23 cellular contexts compared by ENCODE assay signal in the genomic region with DNA sequence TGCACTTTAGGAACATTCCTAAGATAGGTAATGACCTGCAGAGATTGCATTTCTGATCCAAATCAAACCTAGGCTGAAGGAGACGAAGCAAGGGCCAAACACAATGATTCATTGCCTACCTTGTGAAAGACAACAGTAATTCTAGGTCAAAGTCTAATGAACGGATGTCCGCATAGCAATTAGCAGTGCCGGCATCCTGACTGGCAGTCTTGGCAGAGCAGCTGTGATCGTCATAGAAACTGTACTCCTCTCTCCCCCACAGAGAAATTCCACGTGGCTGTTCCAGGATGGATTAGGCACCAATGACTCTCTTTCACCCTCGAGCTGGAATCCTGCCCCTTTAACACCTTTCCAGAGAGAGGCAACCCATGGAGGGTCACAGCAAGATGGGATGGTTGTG. TPM values are rescaled to one million over a fixed set of nuclear protein-coding genes. Genes with fewer than 3 reads are reported as not detected.
DNase-seq lines count a peak whose midpoint lies in the region; FAIRE-seq and TF ChIP-seq lines count a peak whose summit lies in the region.
"Had no signal": no experiment of that assay in that cellular context is flagged by ENCODE, and none has a peak within 500 bp of the region (broad histone marks: within the 10 kb centered on the region; RNA-seq: fewer than 3 reads in every experiment).

No MANE protein-coding gene starts in this region.

- H3K36me3 Mint-ChIP-seq in MCF 10A (ENCODE audit: insufficient read depth, unreplicated experiment) (no peaks in the 10 kb centered on the region), astrocyte (ENCODE audit: low read depth, unreplicated experiment) (no peaks in the 10 kb centered on the region)
- H3K36me3 Mint-ChIP-seq in CD4-positive, alpha-beta memory T cell: no peaks in the 10 kb centered on the region
- H3K36me3 Mint-ChIP-seq: mesothelial cell of epicardium, neural progenitor cell had no signal

- peak overlapping the region; percentile 5 for H3K4me2 ChIP-seq in astrocyte (ENCODE audit: low read length)
- H3K4me2 ChIP-seq: neural progenitor cell had no signal

- H3K9me3 ChIP-seq in breast epithelium: no peaks in the 10 kb centered on the region
- no peaks in the 10 kb centered on the region for H3K9me3 ChIP-seq in astrocyte (ENCODE audit: insufficient read depth, low read depth, low read length)
- no peaks in the 10 kb centered on the region for H3K9me3 ChIP-seq in CD4-positive, alpha-beta memory T cell (ENCODE audit: control insufficient read depth in 1 of 2, low read length in 2 of 2)
- H3K9me3 ChIP-seq: esophagus muscularis mucosa, HAP-1 had no signal

- H3K27me3 ChIP-seq in breast epithelium: no peaks in the 10 kb centered on the region
- H3K27me3 ChIP-seq in astrocyte (ENCODE audit: insufficient read depth, low read length): peaks cover 7% of the 10 kb centered on the region
- H3K27me3 ChIP-seq in CD4-positive, alpha-beta memory T cell (ENCODE audit: insufficient read depth, low read length): no peaks in the 10 kb centered on the region
- H3K27me3 ChIP-seq: neural progenitor cell had no signal

- no peak for TF ChIP-seq POLR2A in breast epithelium (IDR thresholded peaks at IDR 0.05)

- H3K27ac ChIP-seq in breast epithelium (peak overlapping the region in 1 of 2 donors; percentile 9), astrocyte (ENCODE audit: low read depth, low read length) (no peak overlapping the region)
- H3K27ac ChIP-seq in CD4-positive, alpha-beta memory T cell (ENCODE audit: low read depth, low read length): no peak overlapping the region
- H3K27ac ChIP-seq: C4-2B, esophagus muscularis mucosa, neural progenitor cell had no signal

- BruUV-seq in MCF 10A (replicated peaks; lab: Mats Ljungman, UMichigan): no TSS peak

- no peaks in the 10 kb centered on the region for H3K79me2 ChIP-seq in astrocyte (ENCODE audit: insufficient read depth, low read length)

- H3K9me3 Mint-ChIP-seq in MCF 10A (ENCODE audit: unreplicated experiment) (no peaks in the 10 kb centered on the region), astrocyte (ENCODE audit: unreplicated experiment) (peaks cover 2% of the 10 kb centered on the region)
- H3K9me3 Mint-ChIP-seq in CD4-positive, alpha-beta memory T cell: no peaks in the 10 kb centered on the region
- H3K9me3 Mint-ChIP-seq: activated CD4-positive, alpha-beta T cell treated with anti-CD3 and anti-CD28 coated beads, Interleukin-2, amount 10 ng/mL, durations not matched to agents 24 days and 14 days; mesothelial cell of epicardium; neural progenitor cell had no signal

- H3K4me1 ChIP-seq in breast epithelium (no peaks in the 10 kb centered on the region), astrocyte (ENCODE audit: insufficient read depth, low read length) (no peaks in the 10 kb centered on the region)
- H3K4me1 ChIP-seq in CD4-positive, alpha-beta memory T cell (ENCODE audit: insufficient read depth, low read length): no peaks in the 10 kb centered on the region
- H3K4me1 ChIP-seq: esophagus muscularis mucosa, HAP-1, neural progenitor cell had no signal

- H3K4me3 Mint-ChIP-seq in MCF 10A (ENCODE audit: unreplicated experiment) (no peak overlapping the region), astrocyte (ENCODE audit: unreplicated experiment) (no peak overlapping the region)
- no peak overlapping the region for H3K4me3 Mint-ChIP-seq in CD4-positive, alpha-beta memory T cell
- H3K4me3 Mint-ChIP-seq: activated CD4-positive, alpha-beta T cell treated with anti-CD3 and anti-CD28 coated beads, Interleukin-2, amount 10 ng/mL, durations not matched to agents 24 days and 14 days; mesothelial cell of epicardium; neural progenitor cell had no signal

- H3K27me3 Mint-ChIP-seq in MCF 10A (ENCODE audit: insufficient read depth, unreplicated experiment) (no peaks in the 10 kb centered on the region), astrocyte (ENCODE audit: low read depth, unreplicated experiment) (peaks cover 4% of the 10 kb centered on the region)
- H3K27me3 Mint-ChIP-seq in CD4-positive, alpha-beta memory T cell: no peaks in the 10 kb centered on the region

- H4K20me1 ChIP-seq in astrocyte (ENCODE audit: insufficient read depth, low read length): no peaks in the 10 kb centered on the region

- DNase-seq in MCF 10A (ENCODE audit: unreplicated experiment): peak; percentile 78
- DNase-seq in breast epithelium (ENCODE audit: low spot score in 2 of 2): no peak
- no peak for DNase-seq in astrocyte (ENCODE audit: low read depth)
- DNase-seq in kidney glomerular epithelial cell (lab: John Stamatoyannopoulos, UW): peak; percentile 37
- peak; percentile 24 for DNase-seq in superior temporal gyrus (ENCODE audit: extremely low spot score)
- DNase-seq in RPMI8226: no peak
- DNase-seq in CD4-positive, alpha-beta memory T cell: no peak
- DNase-seq in HTR-8/SVneo (ENCODE audit: insufficient read length, low spot score): no peak
- DNase-seq: activated CD4-positive, alpha-beta T cell treated with anti-CD3 and anti-CD28 coated beads, Interleukin-2, amount 10 ng/mL, durations not matched to agents 24 days and 14 days; activated naive CD4-positive, alpha-beta T cell; cortex of kidney; DMS79 treated with DMSO at 0.1 percent for 48 hours; Karpas-422; OCI-M1; right cardiac atrium; stimulated activated CD4-positive, alpha-beta T cell treated with anti-CD3 and anti-CD28 coated beads, Interleukin-2, amount 100 ng/mL, for 24 hours had no signal

- no peak overlapping the region for H3K4me3 ChIP-seq in breast epithelium
- no peak overlapping the region for H3K4me3 ChIP-seq in astrocyte (ENCODE audit: insufficient read depth, low read depth, low read length)
- H3K4me3 ChIP-seq in CD4-positive, alpha-beta memory T cell (ENCODE audit: low read length in 2 of 2): no peak overlapping the region
- H3K4me3 ChIP-seq: esophagus muscularis mucosa, HAP-1, neural progenitor cell had no signal

- TF ChIP-seq CTCF in MCF 10A (IDR thresholded peaks at IDR 0.05; ENCODE audit: unreplicated experiment) (no peak), breast epithelium (IDR thresholded peaks at IDR 0.05) (no peak), astrocyte (IDR thresholded peaks at IDR 0.05; ENCODE audit: insufficient read depth, low read depth, low read length) (no peak)

- no peak for FAIRE-seq in astrocyte (lab: Jason Lieb, UNC)
- FAIRE-seq in HTR-8/SVneo (lab: Jason Lieb, UNC): no peak
- FAIRE-seq: islet of Langerhans, urothelium cell line had no signal

- H3K27ac Mint-ChIP-seq in MCF 10A (ENCODE audit: low read depth, unreplicated experiment) (peak overlapping the region; percentile 0), astrocyte (ENCODE audit: unreplicated experiment) (no peak overlapping the region)
- no peak overlapping the region for H3K27ac Mint-ChIP-seq in CD4-positive, alpha-beta memory T cell
- H3K27ac Mint-ChIP-seq: activated CD4-positive, alpha-beta T cell treated with anti-CD3 and anti-CD28 coated beads, Interleukin-2, amount 10 ng/mL, durations not matched to agents 24 days and 14 days; mesothelial cell of epicardium; neural progenitor cell had no signal

- CTCF ChIA-PET in MCF 10A (lab: Yijun Ruan, JAX): interaction anchor here (0.7 to 3.0 kb wide), 6 partner anchors 16 to 289 kb away, joined by 3 to 9 read pairs (median 4); no protein-coding TSS in a partner anchor
- CTCF ChIA-PET in CD4-positive, alpha-beta memory T cell (lab: Charles Lee; ENCODE audit: partially characterized antibody): no interaction called here

- H3K36me3 ChIP-seq in breast epithelium: no peaks in the 10 kb centered on the region
- H3K36me3 ChIP-seq in astrocyte (ENCODE audit: insufficient read depth, low read length): no peaks in the 10 kb centered on the region
- H3K36me3 ChIP-seq in CD4-positive, alpha-beta memory T cell (ENCODE audit: insufficient read depth, low read length): no peaks in the 10 kb centered on the region
- H3K36me3 ChIP-seq: esophagus muscularis mucosa, HAP-1, neural progenitor cell had no signal

- H3K9ac ChIP-seq in astrocyte (ENCODE audit: low read length): no peak overlapping the region
- H3K9ac ChIP-seq: neural progenitor cell had no signal

- intact Hi-C loops in MCF 10A (cut with micrococcal nuclease): no loop called here
- intact Hi-C loops in breast epithelium (cut with DNase I; ENCODE audit: low total_unique reads): no loop called here
- intact Hi-C loops in CD4-positive, alpha-beta memory T cell (cut with micrococcal nuclease): no loop called here

- no peak overlapping the region for H2AFZ ChIP-seq in astrocyte (ENCODE audit: low read depth, low read length)
- H2AFZ ChIP-seq: neural progenitor cell had no signal

- H3K4me1 Mint-ChIP-seq in MCF 10A (ENCODE audit: insufficient read depth, unreplicated experiment): peaks cover 32% of the 10 kb centered on the region
- peaks cover 11% of the 10 kb centered on the region for H3K4me1 Mint-ChIP-seq in astrocyte (ENCODE audit: low read depth, unreplicated experiment)
- no peaks in the 10 kb centered on the region for H3K4me1 Mint-ChIP-seq in CD4-positive, alpha-beta memory T cell
- H3K4me1 Mint-ChIP-seq: activated CD4-positive, alpha-beta T cell treated with anti-CD3 and anti-CD28 coated beads, Interleukin-2, amount 10 ng/mL, durations not matched to agents 24 days and 14 days had no signal

- POLR2A ChIA-PET in MCF 10A (lab: Yijun Ruan, JAX): interaction anchor here (0.6 to 1.5 kb wide), 9 partner anchors 9 to 877 kb away, joined by 3 to 8 read pairs (median 4); no protein-coding TSS in a partner anchor
- POLR2A ChIA-PET in CD4-positive, alpha-beta memory T cell (lab: Charles Lee; ENCODE audit: partially characterized antibody): no interaction called here

RNA-seq across cellular contexts. Expression of a gene that starts 28.9 kb away (rescaled TPM):
- total RNA-seq in MCF 10A (2022) (2.0 and 3.0 TPM in 2 replicates), breast epithelium (100 to 1,000 TPM in 2 of 3 donors, 1 to 10 TPM in 1; 8.0 to 153 (median 113) TPM), astrocyte (1.9 and 2.6 TPM in 2 replicates)
- total RNA-seq in CD4-positive, alpha-beta memory T cell: 1 to 10 TPM; 1.6 to 2.9 TPM
- polyA plus RNA-seq in CD4-positive, alpha-beta memory T cell: 1 to 10 TPM in 1 of 2 donors, under 1 TPM in 1; 0.43 to 2.0 TPM

Comparison
In these comparisons a context has a peak if more than half of its experiments do, and no peak if none do; other contexts are left out.
1. DNase-seq: peak in MCF 10A (single experiment), kidney glomerular epithelial cell (single experiment) and superior temporal gyrus (single experiment); none in breast epithelium (0 of 2), astrocyte (single experiment), RPMI8226 (single experiment), CD4-positive, alpha-beta memory T cell (0 of 5) and HTR-8/SVneo (single experiment).